1 cellular context compared by ENCODE assay signal in the genomic region with DNA sequence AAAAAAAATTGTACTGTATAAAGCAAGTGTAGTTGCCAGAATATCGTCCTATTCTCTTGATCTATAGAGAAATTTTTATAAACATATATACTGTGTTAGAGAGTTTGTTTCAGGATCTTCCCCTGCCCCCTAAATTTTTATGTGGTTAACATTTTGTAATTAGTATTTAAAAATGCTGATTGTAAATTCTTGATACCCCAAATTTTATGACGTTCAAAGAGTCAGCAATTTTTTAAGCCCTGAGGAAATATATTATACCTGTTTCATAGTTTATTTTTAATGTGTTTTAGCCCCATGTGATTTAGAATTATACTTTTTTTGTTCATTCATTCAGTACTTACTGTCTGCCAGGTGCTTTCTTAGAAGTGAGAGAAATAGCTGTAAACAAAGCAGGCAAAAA.
TF ChIP-seq lines count a peak whose summit lies in the region.

No MANE protein-coding gene starts in this region.

TF ChIP-seq in GM23338, 12 proteins besides CTCF, POLR2A, EP300 and RAD21:
- no peak for TF ChIP-seq JUNB (IDR thresholded peaks at IDR 0.05; ENCODE audit: unreplicated experiment)
- no peak for TF ChIP-seq CREB1 (CRISPR knock-in tag; IDR thresholded peaks at IDR 0.05; ENCODE audit: low read depth)
- TF ChIP-seq STAT1 (IDR thresholded peaks at IDR 0.05; ENCODE audit: unreplicated experiment): no peak
- TF ChIP-seq, protein P1, sequence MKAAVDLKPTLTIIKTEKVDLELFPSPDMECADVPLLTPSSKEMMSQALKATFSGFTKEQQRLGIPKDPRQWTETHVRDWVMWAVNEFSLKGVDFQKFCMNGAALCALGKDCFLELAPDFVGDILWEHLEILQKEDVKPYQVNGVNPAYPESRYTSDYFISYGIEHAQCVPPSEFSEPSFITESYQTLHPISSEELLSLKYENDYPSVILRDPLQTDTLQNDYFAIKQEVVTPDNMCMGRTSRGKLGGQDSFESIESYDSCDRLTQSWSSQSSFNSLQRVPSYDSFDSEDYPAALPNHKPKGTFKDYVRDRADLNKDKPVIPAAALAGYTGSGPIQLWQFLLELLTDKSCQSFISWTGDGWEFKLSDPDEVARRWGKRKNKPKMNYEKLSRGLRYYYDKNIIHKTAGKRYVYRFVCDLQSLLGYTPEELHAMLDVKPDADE (IDR thresholded peaks at IDR 0.05): no peak
